In the genomic region with DNA sequence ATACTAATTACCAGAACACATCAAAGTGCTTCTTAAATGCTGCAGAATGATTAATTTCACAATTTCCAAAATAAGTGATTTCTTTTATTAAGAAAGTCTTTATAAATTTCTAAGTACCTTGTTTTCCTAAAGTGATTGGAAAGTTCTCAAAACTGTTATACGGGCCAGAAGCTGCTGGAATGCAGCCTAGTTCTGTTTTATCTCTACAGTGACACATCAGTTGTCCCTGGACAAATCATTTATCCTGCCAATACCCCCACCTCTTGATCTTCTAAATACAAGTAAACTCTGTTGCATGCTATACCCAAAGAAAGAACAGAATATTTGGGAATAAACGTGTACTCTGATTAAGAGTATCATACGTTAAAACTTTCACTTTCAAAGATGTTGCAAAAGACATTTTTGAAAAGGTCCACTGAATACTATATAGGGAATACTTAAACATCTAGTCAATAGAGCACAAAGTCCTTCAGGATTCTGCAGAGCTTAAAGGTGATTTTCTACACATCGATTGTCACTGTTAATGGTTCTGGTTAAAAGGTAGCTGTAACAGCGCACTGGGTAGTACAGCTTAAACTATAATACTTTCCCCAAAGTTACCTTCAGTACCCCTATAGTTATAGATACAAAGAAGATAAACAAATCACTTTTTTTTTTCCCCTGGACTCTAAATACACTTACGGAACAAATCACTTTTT, we compare ENCODE assay signal across 11 cellular contexts.
DNase-seq lines count a peak whose midpoint lies in the region; ATAC-seq, FAIRE-seq and TF ChIP-seq lines count a peak whose summit lies in the region.
"Had no signal": no experiment of that assay in that cellular context is flagged by ENCODE, and none has a peak within 500 bp of the region (broad histone marks: within the 10 kb centered on the region; RNA-seq: fewer than 3 reads in every experiment).

No MANE protein-coding gene starts in this region.

- FAIRE-seq in K562 (lab: Jason Lieb, UNC): peak; percentile 55
- peak; percentile 30 for FAIRE-seq in HepG2 (lab: Jason Lieb, UNC)

- no peak overlapping the region for H3K4ac ChIP-seq in trophoblast cell (ENCODE audit: low read depth, low read length)

- no peak overlapping the region for H2AFZ ChIP-seq in K562 (ENCODE audit: low read depth, low read length)
- H2AFZ ChIP-seq in HepG2 (ENCODE audit: low read length): no peak overlapping the region
- H2AFZ ChIP-seq in trophoblast cell (ENCODE audit: insufficient read depth, low read length, poor library complexity): no peak overlapping the region

- H3K18ac ChIP-seq in trophoblast cell (ENCODE audit: low read length): no peak overlapping the region

- H3K4me2 ChIP-seq in K562 (ENCODE audit: insufficient read depth, low read length): no peak overlapping the region
- H3K4me2 ChIP-seq in HepG2 (ENCODE audit: low read depth, low read length): peak overlapping the region; percentile 72
- H3K4me2 ChIP-seq in trophoblast cell (ENCODE audit: low read length): no peak overlapping the region

- ATAC-seq in K562: peak; percentile 42; the same call in 2 of the 3 replicates
- peak; percentile 73 for ATAC-seq in HepG2
- no peak for ATAC-seq in GM18907 (IDR thresholded peaks at IDR 0.05; ENCODE audit: unreplicated experiment)
- no peak for ATAC-seq in GM21526 (IDR thresholded peaks at IDR 0.05; ENCODE audit: low FRiP score, unreplicated experiment)

- H3K36me3 ChIP-seq in K562 (ENCODE audit: control insufficient read depth, insufficient read depth, low read length) (peaks cover 21% of the 10 kb centered on the region; the same call in 2 of the 3 replicates), HepG2 (replicated peaks in 1 of 2; ENCODE audit: control insufficient read depth in 1 of 2, insufficient read depth in 2 of 2, low read length in 2 of 2) (peaks cover 3 to 22% of the 10 kb centered on the region in 2 experiments), transverse colon (peaks cover 0 to 13% (median 0%) of the 10 kb centered on the region in 4 donors), trophoblast cell (ENCODE audit: control insufficient read depth in 1 of 2, insufficient read depth in 2 of 2, low read length in 2 of 2) (peaks cover 1 to 4% of the 10 kb centered on the region in 2 experiments)
- H3K36me3 ChIP-seq: ovary had no signal

- peak overlapping the region; percentile 76 for H3K4me3 Mint-ChIP-seq in activated naive CD4-positive, alpha-beta T cell treated with anti-CD3 and anti-CD28 coated beads, Interleukin-2, amount 50 U/mL, for 24 hours

- TF ChIP-seq CTCF in K562 (IDR thresholded peaks at IDR 0.05 in 2 of 3, conservative IDR thresholded peaks at IDR 0.05 in 1 of 3; ENCODE audit: insufficient read depth in 2 of 3, low read depth in 1 of 3, low read length in 3 of 3): no peak
- TF ChIP-seq CTCF in HepG2 (CRISPR knock-in tag; IDR thresholded peaks at IDR 0.05): no peak
- TF ChIP-seq CTCF in transverse colon (IDR thresholded peaks at IDR 0.05): no peak

- TF ChIP-seq POLR2A in K562 (conservative IDR thresholded peaks at IDR 0.05): no peak
- TF ChIP-seq POLR2A in HepG2 (IDR thresholded peaks at IDR 0.05; ENCODE audit: insufficient read depth in 1 of 2, low read depth in 2 of 2, low read length in 2 of 2): no peak
- no peak for TF ChIP-seq POLR2A in transverse colon (IDR thresholded peaks at IDR 0.05)

- CTCF ChIA-PET in K562 (lab: Yijun Ruan, JAX; ENCODE audit: low intra/inter-chr PET ratio): no interaction called here
- CTCF ChIA-PET in HepG2 (lab: Yijun Ruan, JAX; ENCODE audit: low intra/inter-chr PET ratio, low total read pairs): no interaction called here

- WGBS in K562 (ENCODE audit: insufficient coverage, low coverage, missing lambda C conversion rate): 28% methylated on average over 6 of the region's 6 CpGs
- 12% methylated on average over 6 of the region's 6 CpGs for WGBS in HepG2 (ENCODE audit: low lambda C conversion rate)
- WGBS in transverse colon (ENCODE audit: low coverage in 1 of 2), 2 donors: 45 to 48% methylated on average over 6 of the region's 6 CpGs
- WGBS in trophoblast cell (ENCODE audit: extremely low coverage, insufficient coverage, insufficient read length): no CpG with 5 or more reads among the region's 6 CpGs

- peaks cover 12% of the 10 kb centered on the region for H3K36me3 Mint-ChIP-seq in activated naive CD4-positive, alpha-beta T cell treated with anti-CD3 and anti-CD28 coated beads, Interleukin-2, amount 50 U/mL, for 24 hours

- TF ChIP-seq RAD21 in K562 (CRISPR knock-in tag; conservative IDR thresholded peaks at IDR 0.05 in 1 of 2, IDR thresholded peaks at IDR 0.05 in 1 of 2): no peak
- no peak for TF ChIP-seq RAD21 in HepG2 (CRISPR knock-in tag; IDR thresholded peaks at IDR 0.05)

- H3K9me1 ChIP-seq in K562 (ENCODE audit: control insufficient read depth, insufficient read depth, low read length): no peaks in the 10 kb centered on the region

- no peak overlapping the region for H2BK120ac ChIP-seq in trophoblast cell (ENCODE audit: insufficient read depth, low read length, poor library complexity)

- peaks cover 8% of the 10 kb centered on the region for H3K9me3 Mint-ChIP-seq in activated naive CD4-positive, alpha-beta T cell treated with anti-CD3 and anti-CD28 coated beads, Interleukin-2, amount 50 U/mL, for 24 hours

- H3K23ac ChIP-seq in trophoblast cell (ENCODE audit: low read length): no peak overlapping the region

- no peak for DNase-seq in activated naive CD4-positive, alpha-beta T cell (lab: John Stamatoyannopoulos, UW)
- peak in 1 of 4 experiments; percentile 15 for DNase-seq in K562 (ENCODE audit: extremely low read depth in 1 of 4, low spot score in 3 of 4)
- peak; percentile 21 for DNase-seq in HepG2 (ENCODE audit: low spot score)
- DNase-seq in transverse colon: no peak
- DNase-seq in trophoblast cell: no peak
- DNase-seq: NCI-H774; ovary; stimulated activated naive CD4-positive, alpha-beta T cell treated with Interleukin-2 at 50 U/mL for 16 hours had no signal

- H3K4me1 ChIP-seq in K562 (replicated peaks in 1 of 2; ENCODE audit: control insufficient read depth in 2 of 2, insufficient read depth in 2 of 2, low read length in 2 of 2): peaks cover 3 to 31% of the 10 kb centered on the region in 2 experiments
- peaks cover 60% of the 10 kb centered on the region for H3K4me1 ChIP-seq in HepG2 (ENCODE audit: insufficient read depth, low read length)
- peaks cover 15 to 41% (median 26%) of the 10 kb centered on the region in 4 donors for H3K4me1 ChIP-seq in transverse colon
- H3K4me1 ChIP-seq in trophoblast cell (ENCODE audit: control insufficient read depth in 1 of 2, insufficient read depth in 2 of 2, low read length in 2 of 2): peaks cover 0 to 3% of the 10 kb centered on the region in 2 experiments

- POLR2A ChIA-PET in K562 (lab: Yijun Ruan, JAX) (interaction anchor here (0.6 to 1.3 kb wide), 5 partner anchors 13 to 168 kb away, joined by 3 to 4 read pairs (median 4); no protein-coding TSS in a partner anchor), HepG2 (lab: Yijun Ruan, JAX) (interaction anchor here (0.7 to 3.2 kb wide), 7 partner anchors 9 to 214 kb away, joined by 3 to 13 read pairs (median 5); partner anchors contain the start of genes APOA1, PAFAH1B2 and ZPR1)

- H3K27ac ChIP-seq in K562 (ENCODE audit: extremely low read depth, low read depth, low read length) (no peak overlapping the region), HepG2 (ENCODE audit: extremely low read length, insufficient read depth, low read length) (peak overlapping the region; percentile 83), transverse colon (peak overlapping the region; percentile 22 to 61 (median 58)), trophoblast cell (ENCODE audit: low read depth, low read length) (no peak overlapping the region)

- intact Hi-C loops in K562 (cut with micrococcal nuclease): no loop called here
- intact Hi-C loops in HepG2 (cut with micrococcal nuclease; ENCODE audit: unreplicated experiment): loop anchor here (2.0 to 10.0 kb wide), 2 partner anchors 95 to 167 kb away; no protein-coding TSS in a partner anchor
- intact Hi-C loops in transverse colon (cut with DNase I; ENCODE audit: low total_unique reads): no loop called here

- H3K9ac ChIP-seq in K562 (ENCODE audit: insufficient read depth in 1 of 2, low read depth in 2 of 2, low read length in 2 of 2): no peak overlapping the region
- H3K9ac ChIP-seq in HepG2 (ENCODE audit: insufficient read depth, low read depth, low read length): no peak overlapping the region; the same call in 1 of the 2 replicates
- no peak overlapping the region for H3K9ac ChIP-seq in trophoblast cell (ENCODE audit: low read length)

- H4K20me1 ChIP-seq in K562 (replicated peaks; ENCODE audit: control insufficient read depth, insufficient read depth, low read length) (no peaks in the 10 kb centered on the region), HepG2 (ENCODE audit: insufficient read depth, low read length) (no peaks in the 10 kb centered on the region)

- H3K79me2 ChIP-seq in K562 (ENCODE audit: control insufficient read depth, insufficient read depth, low read length) (no peaks in the 10 kb centered on the region), HepG2 (ENCODE audit: insufficient read depth, low read length) (no peaks in the 10 kb centered on the region), trophoblast cell (ENCODE audit: control insufficient read depth, insufficient read depth, low read length, poor library complexity) (no peaks in the 10 kb centered on the region)

- H4K91ac ChIP-seq in trophoblast cell (ENCODE audit: low read depth, low read length): no peak overlapping the region

- H3K27ac Mint-ChIP-seq in activated naive CD4-positive, alpha-beta T cell treated with anti-CD3 and anti-CD28 coated beads, Interleukin-2, amount 50 U/mL, for 24 hours: peak overlapping the region; percentile 87

- H3K9me3 ChIP-seq in K562 (replicated peaks; ENCODE audit: control insufficient read depth, insufficient read depth, low read depth, low read length): no peaks in the 10 kb centered on the region
- H3K9me3 ChIP-seq in HepG2 (ENCODE audit: low read length): no peaks in the 10 kb centered on the region
- H3K9me3 ChIP-seq in transverse colon: no peaks in the 10 kb centered on the region
- no peaks in the 10 kb centered on the region for H3K9me3 ChIP-seq in trophoblast cell (ENCODE audit: insufficient read depth, low read depth, low read length)
- H3K9me3 ChIP-seq: ovary had no signal

- no peak overlapping the region for H4K12ac ChIP-seq in trophoblast cell (ENCODE audit: low read depth, low read length)

- in situ Hi-C loops in K562 (cut with MboI): no loop called here
- in situ Hi-C loops in HepG2 (cut with HindIII; ENCODE audit: extremely low pct_ligation_motif_present, low pct_unique_long_range_greater_than_20kb): no loop called here
- in situ Hi-C loops in transverse colon (cut with MboI; ENCODE audit: low pct_ligation_motif_present in 1 of 4, low pct_unique_long_range_greater_than_20kb in 1 of 4, low sequenced_read_pairs in 3 of 4): no loop called here

- no peak overlapping the region for H3K4me3 ChIP-seq in K562
- H3K4me3 ChIP-seq in HepG2 (replicated peaks in 1 of 3; ENCODE audit: insufficient read depth in 1 of 3, low read depth in 2 of 3, low read length in 3 of 3): peak overlapping the region in 2 of 3 experiments; percentile 38 to 48; a peak in 4 of 6 replicates
- peak overlapping the region in 1 of 4 donors; percentile 17 for H3K4me3 ChIP-seq in transverse colon
- H3K4me3 ChIP-seq in trophoblast cell (ENCODE audit: low read depth, low read length): no peak overlapping the region

- H3K27me3 ChIP-seq in K562 (ENCODE audit: control insufficient read depth in 2 of 2, insufficient read depth in 2 of 2, low read length in 2 of 2) (no peaks in the 10 kb centered on the region), HepG2 (ENCODE audit: control insufficient read depth in 1 of 2, insufficient read depth in 2 of 2, low read length in 2 of 2) (no peaks in the 10 kb centered on the region), transverse colon (no peaks in the 10 kb centered on the region), trophoblast cell (ENCODE audit: insufficient read depth, low read length) (no peaks in the 10 kb centered on the region)
- H3K27me3 ChIP-seq: ovary had no signal

- no peak for TF ChIP-seq EP300 in K562 (IDR thresholded peaks at IDR 0.05; ENCODE audit: low read length)
- no peak for TF ChIP-seq EP300 in HepG2 (IDR thresholded peaks at IDR 0.05; ENCODE audit: low read depth in 2 of 2, low read length in 2 of 2)
- TF ChIP-seq EP300 in HepG2 (CRISPR knock-in tag; IDR thresholded peaks at IDR 0.05; ENCODE audit: borderline replicate concordance): no peak
- no peak for TF ChIP-seq EP300 in transverse colon (IDR thresholded peaks at IDR 0.05; ENCODE audit: low read depth)

- H2BK5ac ChIP-seq in trophoblast cell (ENCODE audit: low read depth, low read length, poor library complexity): no peak overlapping the region

- H2AK5ac ChIP-seq in trophoblast cell (ENCODE audit: low read length): no peak overlapping the region

- BruUV-seq in K562 (replicated peaks; lab: Mats Ljungman, UMichigan) (no TSS peak), HepG2 (replicated peaks; lab: Mats Ljungman, UMichigan) (no TSS peak)

- no peak overlapping the region for H3K14ac ChIP-seq in trophoblast cell (ENCODE audit: low read length)

- H3K27me3 Mint-ChIP-seq in activated naive CD4-positive, alpha-beta T cell treated with anti-CD3 and anti-CD28 coated beads, Interleukin-2, amount 50 U/mL, for 24 hours: no peaks in the 10 kb centered on the region

- no peak overlapping the region for H2BK12ac ChIP-seq in trophoblast cell (ENCODE audit: low read length)

- H3K79me1 ChIP-seq in trophoblast cell (ENCODE audit: low read length): no peaks in the 10 kb centered on the region

- no peak overlapping the region for H4K8ac ChIP-seq in trophoblast cell (ENCODE audit: low read depth, low read length)

- peaks cover 96% of the 10 kb centered on the region for H3K4me1 Mint-ChIP-seq in activated naive CD4-positive, alpha-beta T cell treated with anti-CD3 and anti-CD28 coated beads, Interleukin-2, amount 50 U/mL, for 24 hours

Comparison
In these comparisons a context has a peak if more than half of its experiments do, and no peak if none do; other contexts are left out.
1. ATAC-seq: peak in K562 (single experiment) and HepG2 (single experiment); none in GM18907 (single experiment) and GM21526 (single experiment).
2. H3K27ac ChIP-seq: peak in HepG2 (single experiment) and transverse colon (4 of 4); none in K562 (single experiment) and trophoblast cell (single experiment).
3. H3K4me3 ChIP-seq: peak in HepG2 (2 of 3); none in K562 (single experiment) and trophoblast cell (single experiment).